11 cellular contexts compared by ENCODE assay signal in the genomic region with DNA sequence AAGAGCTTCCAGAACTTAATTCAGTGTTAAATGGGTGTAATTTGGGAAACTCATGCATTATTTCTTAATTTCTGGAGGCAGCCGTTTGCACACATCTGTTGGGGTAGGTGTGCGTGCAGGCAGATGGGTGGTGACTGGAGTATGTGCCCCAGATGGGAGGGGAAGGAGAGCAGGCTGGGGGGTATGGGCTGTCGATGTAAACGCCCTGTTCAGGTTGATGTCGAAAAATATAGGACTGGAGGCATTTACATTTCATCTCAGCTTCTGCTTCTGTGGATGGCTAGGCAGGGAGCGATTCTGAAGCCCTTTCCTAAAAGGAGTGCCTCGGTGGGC. TPM values are rescaled to one million over a fixed set of nuclear protein-coding genes. Genes with fewer than 3 reads are reported as not detected.
DNase-seq lines count a peak whose midpoint lies in the region; ATAC-seq and TF ChIP-seq lines count a peak whose summit lies in the region.
"Had no signal": no experiment of that assay in that cellular context is flagged by ENCODE, and none has a peak within 500 bp of the region (broad histone marks: within the 10 kb centered on the region; RNA-seq: fewer than 3 reads in every experiment).

No MANE protein-coding gene starts in this region.

- TF ChIP-seq POLR2A in ovary (IDR thresholded peaks at IDR 0.05) = no peak

- H3K36me3 ChIP-seq in BLaER1 treated with 17β-estradiol and CSF1 and Interleukin-3, amounts not matched to agents 10 nM and 100 nM = no peaks in the 10 kb centered on the region
- H3K36me3 ChIP-seq in NT2/D1 (ENCODE audit: insufficient read depth, insufficient read length, low read length) (no peaks in the 10 kb centered on the region), endocrine pancreas (ENCODE audit: control insufficient read depth, insufficient read depth, low read length) (no peaks in the 10 kb centered on the region), ovary (no peaks in the 10 kb centered on the region)

- peak overlapping the region in 4 of 11 experiments; percentile 31 to 65 (median 54); a peak in 5 of 22 replicates for H3K9ac ChIP-seq in BLaER1 treated with 17β-estradiol and CSF1 and Interleukin-3, amounts not matched to agents 10 nM and 100 nM
- H3K9ac ChIP-seq in NT2/D1 (ENCODE audit: insufficient read length, low read depth) (peak overlapping the region; percentile 21), endocrine pancreas (ENCODE audit: control insufficient read depth, insufficient read depth, low read length) (no peak overlapping the region)

- H3K4me1 ChIP-seq in BLaER1 treated with 17β-estradiol and CSF1 and Interleukin-3, amounts not matched to agents 10 nM and 100 nM = peaks cover 18 to 48% (median 35%) of the 10 kb centered on the region in 10 experiments
- peaks cover 16% of the 10 kb centered on the region for H3K4me1 ChIP-seq in NT2/D1 (ENCODE audit: insufficient read depth, insufficient read length)
- no peaks in the 10 kb centered on the region for H3K4me1 ChIP-seq in endocrine pancreas (ENCODE audit: control insufficient read depth, insufficient read depth, low read length)
- H3K4me1 ChIP-seq in ovary (ENCODE audit: insufficient read depth) = peaks cover 1% of the 10 kb centered on the region

- peaks cover 52 to 78% (median 74%) of the 10 kb centered on the region in 11 experiments for H3K27me3 ChIP-seq in BLaER1 treated with 17β-estradiol and CSF1 and Interleukin-3, amounts not matched to agents 10 nM and 100 nM
- peaks cover 19% of the 10 kb centered on the region for H3K27me3 ChIP-seq in NT2/D1 (ENCODE audit: insufficient read depth, insufficient read length)
- H3K27me3 ChIP-seq in endocrine pancreas (ENCODE audit: control insufficient read depth, insufficient read depth, low read length) = no peaks in the 10 kb centered on the region
- H3K27me3 ChIP-seq in ovary = no peaks in the 10 kb centered on the region

- H4K20me1 ChIP-seq in BLaER1 treated with 17β-estradiol and CSF1 and Interleukin-3, amounts not matched to agents 10 nM and 100 nM = peaks cover 0 to 29% (median 15%) of the 10 kb centered on the region in 11 experiments; a peak in 13 of 22 replicates

- peak overlapping the region in 8 of 10 experiments; percentile 44 to 72 (median 54); a peak in 16 of 20 replicates for H3K4me3 ChIP-seq in BLaER1 treated with 17β-estradiol and CSF1 and Interleukin-3, amounts not matched to agents 10 nM and 100 nM
- no peak overlapping the region for H3K4me3 ChIP-seq in NT2/D1 (ENCODE audit: insufficient read length, low read depth)
- peak overlapping the region; percentile 81 for H3K4me3 ChIP-seq in endocrine pancreas (ENCODE audit: control insufficient read depth, insufficient read depth, low read length)
- peak overlapping the region; percentile 53 for H3K4me3 ChIP-seq in ovary

- H3K4me2 ChIP-seq in BLaER1 treated with 17β-estradiol and CSF1 and Interleukin-3, amounts not matched to agents 10 nM and 100 nM = peak overlapping the region; percentile 67 to 86 (median 81)

- DNase-seq in NT2/D1 (ENCODE audit: low read depth, low spot score) (no peak), ovary (no peak), dedifferentiated amniotic fluid mesenchymal stem cell (ENCODE audit: extremely low spot score) (no peak), SKM-1 (lab: John Stamatoyannopoulos, UW; ENCODE audit: unreplicated experiment) (no peak)
- DNase-seq: cerebellar nuclear complex; NCI-H226; stimulated activated CD4-positive, alpha-beta T cell treated with anti-CD3 and anti-CD28 coated beads, Interleukin-4, amount 100 ng/mL, for 4 hours had no signal

- no peak for TF ChIP-seq EP300 in ovary (IDR thresholded peaks at IDR 0.05)

- no peak overlapping the region for H3K27ac ChIP-seq in BLaER1 treated with 17β-estradiol and CSF1 and Interleukin-3, amounts not matched to agents 10 nM and 100 nM
- H3K27ac ChIP-seq in ovary = no peak overlapping the region

- ATAC-seq in HG03354 (IDR thresholded peaks at IDR 0.05; ENCODE audit: poor library complexity, severe bottlenecking, unreplicated experiment) (no peak), HG03045 (IDR thresholded peaks at IDR 0.05; ENCODE audit: unreplicated experiment) (no peak)

- no peaks in the 10 kb centered on the region for H3K9me3 ChIP-seq in BLaER1 treated with 17β-estradiol and CSF1 and Interleukin-3, amounts not matched to agents 10 nM and 100 nM (replicated peaks in 1 of 11)
- no peaks in the 10 kb centered on the region for H3K9me3 ChIP-seq in NT2/D1 (ENCODE audit: insufficient read depth, low read length)
- no peaks in the 10 kb centered on the region for H3K9me3 ChIP-seq in endocrine pancreas (ENCODE audit: control insufficient read depth, low read length)
- no peaks in the 10 kb centered on the region for H3K9me3 ChIP-seq in ovary

- TF ChIP-seq CTCF in ovary (IDR thresholded peaks at IDR 0.05) = no peak

- WGBS in ovary, 3 donors = 47 to 59% (median 56%) methylated on average over 7 of the region's 7 CpGs

- intact Hi-C loops in ovary (cut with DNase I) = no loop called here

RNA-seq across cellular contexts. Expression of a gene that starts 13.8 kb away (rescaled TPM):
- total RNA-seq in ovary = 1 to 10 TPM in 4 of 7 donors, under 1 TPM in 3; 0.35 to 4.5 (median 2.0) TPM
- polyA plus RNA-seq in ovary = 1 to 10 TPM in 1 of 2 donors, under 1 TPM in 1; 0.33 to 4.2 TPM
